25 cellular contexts compared by ENCODE assay signal in genomic region chr17:49383048-49383447, GRCh38.
"Had no signal": no experiment of that assay in that cellular context is flagged by ENCODE, and none has a peak within 500 bp of the region (broad histone marks: within the 10 kb centered on the region; RNA-seq: fewer than 3 reads in every experiment).

No MANE protein-coding gene starts in this region.

- H3K79me2 ChIP-seq: hepatocyte had no signal

- H3K27ac ChIP-seq: dorsolateral prefrontal cortex, esophagus muscularis mucosa, foreskin keratinocyte, gastroesophageal sphincter, hepatocyte, psoas muscle, suprapubic skin had no signal

- H3K36me3 ChIP-seq: esophagus muscularis mucosa, gastroesophageal sphincter, heart left ventricle, suprapubic skin, transverse colon had no signal

- DNase-seq: cerebellar nuclear complex; dorsolateral prefrontal cortex; effector CD4-positive, alpha-beta T cell; endodermal cell; heart left ventricle; kidney; mesenchymal stem cell; mucosa of descending colon; naive thymus-derived CD8-positive, alpha-beta T cell; nephron progenitor cell; nucleus accumbens; psoas muscle; small intestine; stimulated activated CD4-positive, alpha-beta T cell treated with anti-CD3 and anti-CD28 coated beads, Interleukin-12 subunit alpha, Interleukin-12 subunit beta, amount 100 ng/mL, for 4 hours; stimulated activated CD4-positive, alpha-beta T cell treated with anti-CD3 and anti-CD28 coated beads, Interleukin-1b, Interleukin-23, amount 100 ng/mL, for 48 hours; stimulated activated CD4-positive, alpha-beta T cell treated with anti-CD3 and anti-CD28 coated beads, Interleukin-4, amount 100 ng/mL, for 1 hour; stimulated activated CD8-positive, alpha-beta memory T cell treated with anti-CD3 and anti-CD28 coated beads, Interleukin-4, amount 100 ng/mL, for 48 hours; stimulated activated naive CD4-positive, alpha-beta T cell; stimulated activated naive CD8-positive, alpha-beta T cell treated with anti-CD3 and anti-CD28 coated beads, Interleukin-15, amount 100 ng/mL, for 72 hours; transverse colon had no signal

- H2AFZ ChIP-seq: hepatocyte had no signal

- H3K4me2 ChIP-seq: hepatocyte had no signal

- H3K27me3 ChIP-seq: dorsolateral prefrontal cortex, esophagus muscularis mucosa, gastroesophageal sphincter, heart left ventricle, hepatocyte, suprapubic skin, transverse colon had no signal

- H3K4me3 ChIP-seq: dorsolateral prefrontal cortex, esophagus muscularis mucosa, gastroesophageal sphincter, heart left ventricle, hepatocyte, mucosa of descending colon, psoas muscle, suprapubic skin, transverse colon had no signal

- H3K4me1 ChIP-seq: psoas muscle, transverse colon had no signal

- H3K9me3 ChIP-seq: esophagus muscularis mucosa, gastroesophageal sphincter, heart left ventricle, mucosa of descending colon, psoas muscle, suprapubic skin, transverse colon had no signal
